1 cellular context compared by ENCODE assay signal in the genomic region with DNA sequence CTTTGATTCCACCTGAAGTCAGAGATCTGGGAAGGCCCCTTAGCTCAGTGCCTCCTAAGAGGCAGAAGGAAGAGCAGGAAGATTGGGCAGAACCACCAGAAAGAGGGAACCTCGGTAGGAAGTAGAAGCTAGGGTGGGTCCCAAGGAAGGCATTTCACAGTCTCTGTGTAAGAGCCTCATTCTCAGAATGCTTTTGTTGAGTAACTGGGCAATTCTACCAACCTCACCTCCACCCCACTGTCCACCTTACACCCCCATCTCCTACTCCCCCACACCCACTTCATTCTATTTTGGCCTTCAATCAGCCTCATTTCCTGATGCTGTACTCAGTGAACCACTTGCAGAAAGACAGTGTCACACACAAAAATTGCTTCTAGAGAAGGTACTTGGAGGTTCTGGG.
TF ChIP-seq lines count a peak whose summit lies in the region.

No MANE protein-coding gene starts in this region.

TF ChIP-seq in SK-N-SH treated with all-trans-retinoic acid at 6 μM for 48 hours, 23 proteins besides CTCF, POLR2A, EP300 and RAD21:
- TF ChIP-seq ZFP3 (CRISPR knock-in tag; IDR thresholded peaks at IDR 0.05): no peak
- no peak for TF ChIP-seq CSDC2 (CRISPR knock-in tag; IDR thresholded peaks at IDR 0.05)
- TF ChIP-seq TOX (CRISPR knock-in tag; IDR thresholded peaks at IDR 0.05; ENCODE audit: borderline replicate concordance): no peak
- no peak for TF ChIP-seq ESRRG (CRISPR knock-in tag; IDR thresholded peaks at IDR 0.05)
- TF ChIP-seq ZC3H10 (CRISPR knock-in tag; IDR thresholded peaks at IDR 0.05): no peak
- TF ChIP-seq, protein P1, sequence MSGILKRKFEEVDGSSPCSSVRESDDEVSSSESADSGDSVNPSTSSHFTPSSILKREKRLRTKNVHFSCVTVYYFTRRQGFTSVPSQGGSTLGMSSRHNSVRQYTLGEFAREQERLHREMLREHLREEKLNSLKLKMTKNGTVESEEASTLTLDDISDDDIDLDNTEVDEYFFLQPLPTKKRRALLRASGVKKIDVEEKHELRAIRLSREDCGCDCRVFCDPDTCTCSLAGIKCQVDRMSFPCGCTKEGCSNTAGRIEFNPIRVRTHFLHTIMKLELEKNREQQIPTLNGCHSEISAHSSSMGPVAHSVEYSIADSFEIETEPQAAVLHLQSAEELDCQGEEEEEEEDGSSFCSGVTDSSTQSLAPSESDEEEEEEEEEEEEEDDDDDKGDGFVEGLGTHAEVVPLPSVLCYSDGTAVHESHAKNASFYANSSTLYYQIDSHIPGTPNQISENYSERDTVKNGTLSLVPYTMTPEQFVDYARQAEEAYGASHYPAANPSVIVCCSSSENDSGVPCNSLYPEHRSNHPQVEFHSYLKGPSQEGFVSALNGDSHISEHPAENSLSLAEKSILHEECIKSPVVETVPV (CRISPR knock-in tag; IDR thresholded peaks at IDR 0.05): no peak
- no peak for TF ChIP-seq PPARA (CRISPR knock-in tag; IDR thresholded peaks at IDR 0.05; ENCODE audit: borderline replicate concordance)
- no peak for TF ChIP-seq ZNF565 (CRISPR knock-in tag; conservative IDR thresholded peaks at IDR 0.05; ENCODE audit: low read depth)
- TF ChIP-seq, protein P2, sequence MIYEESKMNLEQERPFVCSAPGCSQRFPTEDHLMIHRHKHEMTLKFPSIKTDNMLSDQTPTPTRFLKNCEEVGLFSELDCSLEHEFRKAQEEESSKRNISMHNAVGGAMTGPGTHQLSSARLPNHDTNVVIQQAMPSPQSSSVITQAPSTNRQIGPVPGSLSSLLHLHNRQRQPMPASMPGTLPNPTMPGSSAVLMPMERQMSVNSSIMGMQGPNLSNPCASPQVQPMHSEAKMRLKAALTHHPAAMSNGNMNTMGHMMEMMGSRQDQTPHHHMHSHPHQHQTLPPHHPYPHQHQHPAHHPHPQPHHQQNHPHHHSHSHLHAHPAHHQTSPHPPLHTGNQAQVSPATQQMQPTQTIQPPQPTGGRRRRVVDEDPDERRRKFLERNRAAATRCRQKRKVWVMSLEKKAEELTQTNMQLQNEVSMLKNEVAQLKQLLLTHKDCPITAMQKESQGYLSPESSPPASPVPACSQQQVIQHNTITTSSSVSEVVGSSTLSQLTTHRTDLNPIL (CRISPR knock-in tag; IDR thresholded peaks at IDR 0.05; ENCODE audit: low read depth): no peak
- TF ChIP-seq TCF4 (CRISPR knock-in tag; IDR thresholded peaks at IDR 0.05; ENCODE audit: borderline replicate concordance): no peak
- TF ChIP-seq, protein P3, sequence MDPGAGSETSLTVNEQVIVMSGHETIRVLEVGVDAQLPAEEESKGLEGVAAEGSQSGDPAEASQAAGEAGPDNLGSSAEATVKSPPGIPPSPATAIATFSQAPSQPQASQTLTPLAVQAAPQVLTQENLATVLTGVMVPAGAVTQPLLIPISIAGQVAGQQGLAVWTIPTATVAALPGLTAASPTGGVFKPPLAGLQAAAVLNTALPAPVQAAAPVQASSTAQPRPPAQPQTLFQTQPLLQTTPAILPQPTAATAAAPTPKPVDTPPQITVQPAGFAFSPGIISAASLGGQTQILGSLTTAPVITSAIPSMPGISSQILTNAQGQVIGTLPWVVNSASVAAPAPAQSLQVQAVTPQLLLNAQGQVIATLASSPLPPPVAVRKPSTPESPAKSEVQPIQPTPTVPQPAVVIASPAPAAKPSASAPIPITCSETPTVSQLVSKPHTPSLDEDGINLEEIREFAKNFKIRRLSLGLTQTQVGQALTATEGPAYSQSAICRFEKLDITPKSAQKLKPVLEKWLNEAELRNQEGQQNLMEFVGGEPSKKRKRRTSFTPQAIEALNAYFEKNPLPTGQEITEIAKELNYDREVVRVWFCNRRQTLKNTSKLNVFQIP (CRISPR knock-in tag; IDR thresholded peaks at IDR 0.05; ENCODE audit: borderline replicate concordance, low read depth): no peak
- TF ChIP-seq RARB (CRISPR knock-in tag; IDR thresholded peaks at IDR 0.05): no peak
- no peak for TF ChIP-seq BACH2 (CRISPR knock-in tag; IDR thresholded peaks at IDR 0.05; ENCODE audit: borderline replicate concordance)
- TF ChIP-seq ARNTL (CRISPR knock-in tag; IDR thresholded peaks at IDR 0.05; ENCODE audit: borderline replicate concordance, low read depth): no peak
- no peak for TF ChIP-seq GLIS3 (CRISPR knock-in tag; IDR thresholded peaks at IDR 0.05)
- no peak for TF ChIP-seq ZNF70 (CRISPR knock-in tag; IDR thresholded peaks at IDR 0.05)
- TF ChIP-seq, protein P4, sequence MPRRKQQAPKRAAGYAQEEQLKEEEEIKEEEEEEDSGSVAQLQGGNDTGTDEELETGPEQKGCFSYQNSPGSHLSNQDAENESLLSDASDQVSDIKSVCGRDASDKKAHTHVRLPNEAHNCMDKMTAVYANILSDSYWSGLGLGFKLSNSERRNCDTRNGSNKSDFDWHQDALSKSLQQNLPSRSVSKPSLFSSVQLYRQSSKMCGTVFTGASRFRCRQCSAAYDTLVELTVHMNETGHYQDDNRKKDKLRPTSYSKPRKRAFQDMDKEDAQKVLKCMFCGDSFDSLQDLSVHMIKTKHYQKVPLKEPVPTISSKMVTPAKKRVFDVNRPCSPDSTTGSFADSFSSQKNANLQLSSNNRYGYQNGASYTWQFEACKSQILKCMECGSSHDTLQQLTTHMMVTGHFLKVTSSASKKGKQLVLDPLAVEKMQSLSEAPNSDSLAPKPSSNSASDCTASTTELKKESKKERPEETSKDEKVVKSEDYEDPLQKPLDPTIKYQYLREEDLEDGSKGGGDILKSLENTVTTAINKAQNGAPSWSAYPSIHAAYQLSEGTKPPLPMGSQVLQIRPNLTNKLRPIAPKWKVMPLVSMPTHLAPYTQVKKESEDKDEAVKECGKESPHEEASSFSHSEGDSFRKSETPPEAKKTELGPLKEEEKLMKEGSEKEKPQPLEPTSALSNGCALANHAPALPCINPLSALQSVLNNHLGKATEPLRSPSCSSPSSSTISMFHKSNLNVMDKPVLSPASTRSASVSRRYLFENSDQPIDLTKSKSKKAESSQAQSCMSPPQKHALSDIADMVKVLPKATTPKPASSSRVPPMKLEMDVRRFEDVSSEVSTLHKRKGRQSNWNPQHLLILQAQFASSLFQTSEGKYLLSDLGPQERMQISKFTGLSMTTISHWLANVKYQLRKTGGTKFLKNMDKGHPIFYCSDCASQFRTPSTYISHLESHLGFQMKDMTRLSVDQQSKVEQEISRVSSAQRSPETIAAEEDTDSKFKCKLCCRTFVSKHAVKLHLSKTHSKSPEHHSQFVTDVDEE (CRISPR knock-in tag; IDR thresholded peaks at IDR 0.05): no peak
- no peak for TF ChIP-seq SNAI2 (CRISPR knock-in tag; IDR thresholded peaks at IDR 0.05)
- TF ChIP-seq, protein P5, sequence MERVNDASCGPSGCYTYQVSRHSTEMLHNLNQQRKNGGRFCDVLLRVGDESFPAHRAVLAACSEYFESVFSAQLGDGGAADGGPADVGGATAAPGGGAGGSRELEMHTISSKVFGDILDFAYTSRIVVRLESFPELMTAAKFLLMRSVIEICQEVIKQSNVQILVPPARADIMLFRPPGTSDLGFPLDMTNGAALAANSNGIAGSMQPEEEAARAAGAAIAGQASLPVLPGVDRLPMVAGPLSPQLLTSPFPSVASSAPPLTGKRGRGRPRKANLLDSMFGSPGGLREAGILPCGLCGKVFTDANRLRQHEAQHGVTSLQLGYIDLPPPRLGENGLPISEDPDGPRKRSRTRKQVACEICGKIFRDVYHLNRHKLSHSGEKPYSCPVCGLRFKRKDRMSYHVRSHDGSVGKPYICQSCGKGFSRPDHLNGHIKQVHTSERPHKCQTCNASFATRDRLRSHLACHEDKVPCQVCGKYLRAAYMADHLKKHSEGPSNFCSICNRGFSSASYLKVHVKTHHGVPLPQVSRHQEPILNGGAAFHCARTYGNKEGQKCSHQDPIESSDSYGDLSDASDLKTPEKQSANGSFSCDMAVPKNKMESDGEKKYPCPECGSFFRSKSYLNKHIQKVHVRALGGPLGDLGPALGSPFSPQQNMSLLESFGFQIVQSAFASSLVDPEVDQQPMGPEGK (CRISPR knock-in tag; IDR thresholded peaks at IDR 0.05; ENCODE audit: borderline replicate concordance): no peak
- TF ChIP-seq ZFP30 (CRISPR knock-in tag; IDR thresholded peaks at IDR 0.05): no peak
